Comparison of ENCODE assay signal across 27 cellular contexts in genomic region chr2:218761795-218762194, GRCh38.
"Had no signal": no experiment of that assay in that cellular context is flagged by ENCODE, and none has a peak within 500 bp of the region (broad histone marks: within the 10 kb centered on the region; RNA-seq: fewer than 3 reads in every experiment).

No MANE protein-coding gene starts in this region.

- H3K4me3 ChIP-seq: colonic mucosa, coronary artery, dorsolateral prefrontal cortex, esophagus muscularis mucosa, esophagus squamous epithelium, gastrocnemius medialis, gastroesophageal sphincter, heart left ventricle, heart right ventricle had no signal

- H3K36me3 ChIP-seq: colonic mucosa, esophagus muscularis mucosa, gastrocnemius medialis, gastroesophageal sphincter had no signal

- FAIRE-seq: colon, endometrium, endothelial cell of umbilical vein, frontal cortex had no signal

- H3K27ac ChIP-seq: colonic mucosa, coronary artery, dorsolateral prefrontal cortex, epithelial cell of prostate, esophagus muscularis mucosa, foreskin keratinocyte, gastrocnemius medialis, gastroesophageal sphincter, heart left ventricle, heart right ventricle had no signal

- DNase-seq: colonic mucosa; cortex of kidney; dermis blood vessel endothelial cell; dorsolateral prefrontal cortex; effector CD4-positive, alpha-beta T cell; effector CD8-positive, alpha-beta T cell; effector memory CD4-positive, alpha-beta T cell; effector memory CD8-positive, alpha-beta T cell; erythroblast; esophagus squamous epithelium; foreskin fibroblast; foreskin keratinocyte; foreskin melanocyte; gastrocnemius medialis; glutamatergic neuron; head of caudate nucleus; heart left ventricle; heart right ventricle had no signal

- ATAC-seq: effector memory CD8-positive, alpha-beta T cell; esophagus mucosa; foreskin keratinocyte; gastrocnemius medialis; gastroesophageal sphincter; heart left ventricle; heart right ventricle had no signal

- H3K9me3 ChIP-seq: colonic mucosa, esophagus muscularis mucosa, esophagus squamous epithelium, gastrocnemius medialis, gastroesophageal sphincter, heart left ventricle, heart right ventricle had no signal

- H3K4me1 ChIP-seq: colonic mucosa, gastrocnemius medialis, heart left ventricle, heart right ventricle had no signal

- H3K27me3 ChIP-seq: colonic mucosa, dorsolateral prefrontal cortex, esophagus muscularis mucosa, esophagus squamous epithelium, foreskin keratinocyte, gastrocnemius medialis, gastroesophageal sphincter, heart left ventricle had no signal
